13 cellular contexts compared by ENCODE assay signal in the genomic region with DNA sequence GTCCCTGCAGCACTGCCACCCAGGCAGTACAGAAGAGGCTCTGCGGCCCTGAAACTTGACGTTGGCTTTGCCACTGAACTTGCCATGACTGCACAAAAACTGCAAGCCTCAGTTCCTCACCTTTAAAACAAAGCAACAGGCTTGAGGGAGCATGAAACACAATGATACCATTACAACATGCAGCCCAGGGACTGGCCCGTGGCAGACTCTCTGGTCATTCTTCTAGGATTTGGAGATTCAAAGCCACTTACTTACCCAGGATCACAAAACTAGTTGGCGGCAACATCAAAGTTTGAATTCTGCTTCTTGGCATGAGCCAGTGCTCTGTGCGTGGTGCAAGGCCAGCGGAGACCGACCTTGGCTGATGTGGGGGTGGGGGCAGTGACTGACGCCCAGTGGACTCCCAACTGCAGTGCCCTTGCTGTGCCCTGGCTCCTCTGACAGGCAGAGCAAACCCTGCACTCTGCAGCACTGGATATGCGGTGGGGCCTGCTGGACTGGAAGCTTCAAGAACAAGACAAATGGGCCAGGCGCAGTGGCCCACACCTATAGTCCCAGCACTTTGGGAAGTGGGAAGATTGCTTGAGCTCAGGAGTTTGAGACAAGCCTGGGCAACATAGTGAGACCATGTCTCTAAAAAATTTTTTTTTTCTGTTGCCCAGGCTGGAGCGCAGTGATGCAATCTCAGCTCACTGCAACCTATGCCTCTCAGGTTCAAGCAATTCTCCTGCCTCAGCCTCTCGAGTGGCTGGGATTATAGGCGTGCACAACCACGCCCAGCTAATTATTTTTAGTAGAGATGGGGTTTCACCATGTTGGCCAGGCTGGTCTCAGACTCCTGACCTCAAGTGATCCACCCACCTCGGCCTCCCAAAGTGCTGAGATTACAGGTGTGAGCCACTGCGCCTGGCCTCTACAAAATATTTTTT. TPM values are rescaled to one million over a fixed set of nuclear protein-coding genes. Genes with fewer than 3 reads are reported as not detected.
DNase-seq lines count a peak whose midpoint lies in the region; ATAC-seq, FAIRE-seq and TF ChIP-seq lines count a peak whose summit lies in the region.
"Had no signal": no experiment of that assay in that cellular context is flagged by ENCODE, and none has a peak within 500 bp of the region (broad histone marks: within the 10 kb centered on the region; RNA-seq: fewer than 3 reads in every experiment).

No MANE protein-coding gene starts in this region.

- H3K9me3 ChIP-seq in endodermal cell (ENCODE audit: control insufficient read depth, low read length) = peaks cover 11% of the 10 kb centered on the region
- H3K9me3 ChIP-seq in HepG2 (ENCODE audit: low read length) = no peaks in the 10 kb centered on the region

- TF ChIP-seq EP300 in HepG2 (IDR thresholded peaks at IDR 0.05; ENCODE audit: low read depth in 2 of 2, low read length in 2 of 2) (no peak), HepG2 (CRISPR knock-in tag; IDR thresholded peaks at IDR 0.05; ENCODE audit: borderline replicate concordance) (no peak)

- in situ Hi-C loops in HepG2 (cut with HindIII; ENCODE audit: extremely low pct_ligation_motif_present, low pct_unique_long_range_greater_than_20kb) = no loop called here

- H3K27me3 Mint-ChIP-seq in HFFc6 (ENCODE audit: insufficient read depth) = peaks cover 11% of the 10 kb centered on the region
- H3K27me3 Mint-ChIP-seq in endodermal cell (ENCODE audit: insufficient read depth) = no peaks in the 10 kb centered on the region
- H3K27me3 Mint-ChIP-seq in progenitor cell of endocrine pancreas = no peaks in the 10 kb centered on the region

- H3K36me3 ChIP-seq in endodermal cell (ENCODE audit: control insufficient read depth, insufficient read depth, low read length) (peaks cover 60% of the 10 kb centered on the region), HepG2 (replicated peaks in 1 of 2; ENCODE audit: control insufficient read depth in 1 of 2, insufficient read depth in 2 of 2, low read length in 2 of 2) (peaks cover 14 to 35% of the 10 kb centered on the region in 2 experiments; a peak in 3 of 5 replicates)

- H3K27me3 ChIP-seq in endodermal cell (ENCODE audit: control insufficient read depth, insufficient read depth, low read length, poor library complexity, severe bottlenecking) (no peaks in the 10 kb centered on the region), HepG2 (ENCODE audit: control insufficient read depth in 1 of 2, insufficient read depth in 2 of 2, low read length in 2 of 2) (no peaks in the 10 kb centered on the region)

- H3K9ac ChIP-seq in endodermal cell (ENCODE audit: extremely low read depth, low read length, poor library complexity, severe bottlenecking) (no peak overlapping the region), HepG2 (ENCODE audit: insufficient read depth, low read depth, low read length) (no peak overlapping the region)

- intact Hi-C loops in HepG2 (cut with micrococcal nuclease; ENCODE audit: unreplicated experiment) = no loop called here

- no peak overlapping the region for H3K4me3 ChIP-seq in endodermal cell (ENCODE audit: low read length)
- no peak overlapping the region for H3K4me3 ChIP-seq in HepG2 (replicated peaks in 1 of 3; ENCODE audit: insufficient read depth in 1 of 3, low read depth in 2 of 3, low read length in 3 of 3)

- H3K4me1 ChIP-seq in endodermal cell (ENCODE audit: control insufficient read depth, insufficient read depth, low read length) (no peaks in the 10 kb centered on the region), HepG2 (ENCODE audit: insufficient read depth, low read length) (peaks cover 7% of the 10 kb centered on the region; the same call in 1 of the 2 replicates)

- no peak for TF ChIP-seq RAD21 in HepG2 (CRISPR knock-in tag; IDR thresholded peaks at IDR 0.05)

- FAIRE-seq in HepG2 (lab: Jason Lieb, UNC) = no peak

- peaks cover 9% of the 10 kb centered on the region; the same call in 1 of the 2 replicates for H3K4me1 Mint-ChIP-seq in HFFc6 (ENCODE audit: low read depth)
- no peaks in the 10 kb centered on the region for H3K4me1 Mint-ChIP-seq in endodermal cell
- H3K4me1 Mint-ChIP-seq in progenitor cell of endocrine pancreas (ENCODE audit: low read depth) = no peaks in the 10 kb centered on the region

- H3K9me3 Mint-ChIP-seq in HFFc6 = peaks cover 7% of the 10 kb centered on the region
- peaks cover 21% of the 10 kb centered on the region for H3K9me3 Mint-ChIP-seq in endodermal cell
- no peaks in the 10 kb centered on the region for H3K9me3 Mint-ChIP-seq in progenitor cell of endocrine pancreas (ENCODE audit: low read depth)

- H3K27ac ChIP-seq in endodermal cell (ENCODE audit: low read depth, low read length) (no peak overlapping the region), HepG2 (ENCODE audit: extremely low read length, insufficient read depth, low read length) (peak overlapping the region; percentile 15)

- ATAC-seq in HepG2 = peak; percentile 36
- ATAC-seq in HG03469 (IDR thresholded peaks at IDR 0.05; ENCODE audit: unreplicated experiment) = no peak
- ATAC-seq: stimulated activated naive CD8-positive, alpha-beta T cell treated with anti-CD3 and anti-CD28 coated beads, Interleukin-15, Interleukin-2, amounts not matched to agents 100 U/mL and 50 U/mL, for 24 hours had no signal

- peak in 1 of 2 experiments; percentile 47; a peak in 1 of 4 replicates for TF ChIP-seq POLR2A in HepG2 (IDR thresholded peaks at IDR 0.05; ENCODE audit: insufficient read depth in 1 of 2, low read depth in 2 of 2, low read length in 2 of 2)

- H3K27ac Mint-ChIP-seq in HFFc6 (peak overlapping the region; percentile 53), endodermal cell (peak overlapping the region; percentile 64), progenitor cell of endocrine pancreas (no peak overlapping the region)

- WGBS in endodermal cell (ENCODE audit: insufficient coverage in 1 of 2, insufficient read length in 1 of 2), 2 experiments = 94 to 95% methylated on average over 10 to 16 of the region's 16 CpGs
- 86% methylated on average over 10 of the region's 16 CpGs for WGBS in HepG2 (ENCODE audit: low lambda C conversion rate)

- peaks cover 38% of the 10 kb centered on the region for H3K36me3 Mint-ChIP-seq in HFFc6 (ENCODE audit: low read depth)
- H3K36me3 Mint-ChIP-seq in endodermal cell (ENCODE audit: low read depth) = peaks cover 82% of the 10 kb centered on the region
- peaks cover 44% of the 10 kb centered on the region for H3K36me3 Mint-ChIP-seq in progenitor cell of endocrine pancreas (ENCODE audit: insufficient read depth)

- no peak overlapping the region for H3K4me2 ChIP-seq in HepG2 (ENCODE audit: low read depth, low read length)

- H4K20me1 ChIP-seq in HepG2 (ENCODE audit: insufficient read depth, low read length) = peaks cover 9% of the 10 kb centered on the region; the same call in 1 of the 2 replicates

- DNase-seq in A172 (ENCODE audit: low spot score) = peak; percentile 62
- no peak for DNase-seq in HFFc6
- no peak for DNase-seq in endodermal cell
- no peak for DNase-seq in HepG2 (ENCODE audit: low spot score)
- no peak for DNase-seq in NOMO-1 treated with DMSO at 0.1 percent for 48 hours (lab: John Stamatoyannopoulos, UW; ENCODE audit: unreplicated experiment)
- DNase-seq in NCI-H82 treated with DMSO at 0.1 percent for 48 hours (lab: John Stamatoyannopoulos, UW; ENCODE audit: unreplicated experiment) = no peak
- DNase-seq in progenitor cell of endocrine pancreas (ENCODE audit: low spot score, unreplicated experiment) = no peak
- DNase-seq: effector CD8-positive, alpha-beta T cell; hypothalamus; NCI-H1092; NCI-H526 treated with DMSO at 0.1 percent for 48 hours; stimulated activated naive CD8-positive, alpha-beta T cell treated with anti-CD3 and anti-CD28 coated beads, Interleukin-15, Interleukin-2, amounts not matched to agents 100 U/mL and 50 U/mL, for 24 hours had no signal

- H3K4me3 Mint-ChIP-seq in HFFc6 = no peak overlapping the region
- H3K4me3 Mint-ChIP-seq in endodermal cell = no peak overlapping the region
- no peak overlapping the region for H3K4me3 Mint-ChIP-seq in progenitor cell of endocrine pancreas (ENCODE audit: low read depth)

- H2AFZ ChIP-seq in HepG2 (ENCODE audit: low read length) = no peak overlapping the region

- BruUV-seq in HepG2 (replicated peaks; lab: Mats Ljungman, UMichigan) = no TSS peak

- POLR2A ChIA-PET in HepG2 (lab: Yijun Ruan, JAX) = interaction anchor here (0.7 to 4.3 kb wide), 3 partner anchors 12 to 20 kb away, joined by 3 to 19 read pairs (median 4); a partner anchor contains a TSS

- TF ChIP-seq CTCF in HFFc6 (IDR thresholded peaks at IDR 0.05) = no peak
- TF ChIP-seq CTCF in endodermal cell (conservative IDR thresholded peaks at IDR 0.05) = no peak
- no peak for TF ChIP-seq CTCF in HepG2 (CRISPR knock-in tag; IDR thresholded peaks at IDR 0.05)
- no peak for TF ChIP-seq CTCF in progenitor cell of endocrine pancreas (IDR thresholded peaks at IDR 0.05; ENCODE audit: unreplicated experiment)

- CTCF ChIA-PET in HepG2 (lab: Yijun Ruan, JAX; ENCODE audit: low intra/inter-chr PET ratio, low total read pairs) = no interaction called here

- no peaks in the 10 kb centered on the region for H3K79me2 ChIP-seq in HepG2 (ENCODE audit: insufficient read depth, low read length)

RNA-seq across cellular contexts. Expression of a gene that starts 18.9 kb away (rescaled TPM):
- 2,241 and 2,527 TPM in 2 replicates for total RNA-seq in A172 (2014; rRNA removed; shearing (Covaris generic))
- total RNA-seq in HFFc6 (2021; fragmentation: NEBNext Ultra II Directional; extraction: Animal tissue kit (Norgen Biotek cat#: 25700)) = 100 to 1,000 TPM; 188 to 282 (median 280) TPM
- 100 to 1,000 TPM; 134 to 172 TPM for total RNA-seq in endodermal cell
- polyA plus RNA-seq in endodermal cell (2013, experiment 1 of 2) = 48.3 TPM
- 43.6 TPM for polyA plus RNA-seq in endodermal cell (2013, experiment 2 of 2)
- total RNA-seq in HepG2 (2016; rRNA removed; fragmentation: Illumina TruSeq; extraction: Trizol) = 160 and 161 TPM in 2 replicates
- total RNA-seq in HepG2 (2016; cell fraction: cytosol; rRNA removed; fragmentation: Illumina TruSeq; extraction: Trizol; ENCODE audit: low read depth) = 45.2 and 49.8 TPM in 2 replicates
- 158 and 162 TPM in 2 replicates for total RNA-seq in HepG2 (2016; cell fraction: insoluble cytoplasmic fraction; rRNA removed; fragmentation: Illumina TruSeq; extraction: Trizol)
- total RNA-seq in HepG2 (2016; cell fraction: membrane; rRNA removed; fragmentation: Illumina TruSeq; extraction: Trizol) = 63.1 and 66.1 TPM in 2 replicates
- total RNA-seq in HepG2 (2016; cell fraction: nucleus; rRNA removed; fragmentation: Illumina TruSeq; extraction: Trizol) = 98.3 and 116 TPM in 2 replicates
- 90.9 and 126 TPM in 2 replicates for polyA plus RNA-seq in HepG2 (2011; rRNA removed)
- 81.2 and 85.2 TPM in 2 replicates for polyA plus RNA-seq in HepG2 (2011; cell fraction: cytosol; rRNA removed)
- polyA plus RNA-seq in HepG2 (2011; cell fraction: nucleus; rRNA removed) = 240 and 268 TPM in 2 replicates
- 80.8 and 157 TPM in 2 replicates for polyA plus RNA-seq in HepG2 (2012)
- polyA plus RNA-seq in HepG2 (2016; cell fraction: cytosol; fragmentation: Illumina TruSeq; extraction: Trizol; ENCODE audit: low read depth) = 43.0 and 45.0 TPM in 2 replicates
- polyA plus RNA-seq in HepG2 (2016; cell fraction: insoluble cytoplasmic fraction; fragmentation: Illumina TruSeq; extraction: Trizol; ENCODE audit: low read depth) = 179 and 191 TPM in 2 replicates
- 48.5 and 49.4 TPM in 2 replicates for polyA plus RNA-seq in HepG2 (2016; cell fraction: membrane; fragmentation: Illumina TruSeq; extraction: Trizol; ENCODE audit: low read depth)
- polyA plus RNA-seq in HepG2 (2016; cell fraction: nucleus; fragmentation: Illumina TruSeq; extraction: Trizol; ENCODE audit: insufficient read depth, low read depth) = 190 and 194 TPM in 2 replicates
- polyA minus RNA-seq in HepG2 (2011; rRNA and poly(A)+ RNA removed; ENCODE audit: low replicate concordance) = 245 and 268 TPM in 2 replicates
- 106 and 114 TPM in 2 replicates for polyA minus RNA-seq in HepG2 (2011; cell fraction: cytosol; rRNA and poly(A)+ RNA removed)
- 238 and 284 TPM in 2 replicates for polyA minus RNA-seq in HepG2 (2011; cell fraction: nucleus; rRNA and poly(A)+ RNA removed)
- total RNA-seq in progenitor cell of endocrine pancreas = 113 and 139 TPM in 2 replicates

RNA-seq across cellular contexts. Expression of a gene that starts 19.0 kb away (rescaled TPM):
- total RNA-seq in A172 (2014; rRNA removed; shearing (Covaris generic)) = 11.9 and 15.9 TPM in 2 replicates
- 10 to 100 TPM in 3 of 6 experiments, 1 to 10 TPM in 3; 8.2 to 13.5 (median 9.9) TPM for total RNA-seq in HFFc6 (2021; fragmentation: NEBNext Ultra II Directional; extraction: Animal tissue kit (Norgen Biotek cat#: 25700))
- total RNA-seq in endodermal cell (10 to 100 TPM; 45.8 to 55.3 TPM), HepG2 (2016; rRNA removed; fragmentation: Illumina TruSeq; extraction: Trizol) (11.3 and 15.5 TPM in 2 replicates), progenitor cell of endocrine pancreas (61.4 and 63.4 TPM in 2 replicates)
- 34.7 TPM for polyA plus RNA-seq in endodermal cell (2013, experiment 1 of 2)
- 32.0 TPM for polyA plus RNA-seq in endodermal cell (2013, experiment 2 of 2)
- total RNA-seq in HepG2 (2016; cell fraction: cytosol; rRNA removed; fragmentation: Illumina TruSeq; extraction: Trizol; ENCODE audit: low read depth) = 5.8 and 6.9 TPM in 2 replicates
- total RNA-seq in HepG2 (2016; cell fraction: insoluble cytoplasmic fraction; rRNA removed; fragmentation: Illumina TruSeq; extraction: Trizol) = 9.7 and 18.4 TPM in 2 replicates
- 4.5 and 5.1 TPM in 2 replicates for total RNA-seq in HepG2 (2016; cell fraction: membrane; rRNA removed; fragmentation: Illumina TruSeq; extraction: Trizol)
- 22.2 and 24.1 TPM in 2 replicates for total RNA-seq in HepG2 (2016; cell fraction: nucleus; rRNA removed; fragmentation: Illumina TruSeq; extraction: Trizol)
- 32.6 and 34.1 TPM in 2 replicates for polyA plus RNA-seq in HepG2 (2011; rRNA removed)
- polyA plus RNA-seq in HepG2 (2011; cell fraction: cytosol; rRNA removed) = 7.9 and 9.8 TPM in 2 replicates
- polyA plus RNA-seq in HepG2 (2011; cell fraction: nucleus; rRNA removed) = 162 and 171 TPM in 2 replicates
- 19.0 and 22.7 TPM in 2 replicates for polyA plus RNA-seq in HepG2 (2012)
- 1.4 and 1.7 TPM in 2 replicates for polyA plus RNA-seq in HepG2 (2016; cell fraction: cytosol; fragmentation: Illumina TruSeq; extraction: Trizol; ENCODE audit: low read depth)
- polyA plus RNA-seq in HepG2 (2016; cell fraction: insoluble cytoplasmic fraction; fragmentation: Illumina TruSeq; extraction: Trizol; ENCODE audit: low read depth) = 8.1 and 8.4 TPM in 2 replicates
- 2.1 and 3.0 TPM in 2 replicates for polyA plus RNA-seq in HepG2 (2016; cell fraction: membrane; fragmentation: Illumina TruSeq; extraction: Trizol; ENCODE audit: low read depth)
- 78.5 and 90.7 TPM in 2 replicates for polyA plus RNA-seq in HepG2 (2016; cell fraction: nucleus; fragmentation: Illumina TruSeq; extraction: Trizol; ENCODE audit: insufficient read depth, low read depth)
- polyA minus RNA-seq in HepG2 (2011; rRNA and poly(A)+ RNA removed; ENCODE audit: low replicate concordance) = 16.4 and 18.6 TPM in 2 replicates
- 2.5 and 4.4 TPM in 2 replicates for polyA minus RNA-seq in HepG2 (2011; cell fraction: cytosol; rRNA and poly(A)+ RNA removed)
- 31.4 and 38.0 TPM in 2 replicates for polyA minus RNA-seq in HepG2 (2011; cell fraction: nucleus; rRNA and poly(A)+ RNA removed)

RNA-seq across cellular contexts. Expression of a gene that starts 32.9 kb away (rescaled TPM):
- 352 and 377 TPM in 2 replicates for total RNA-seq in A172 (2014; rRNA removed; shearing (Covaris generic))
- total RNA-seq in HFFc6 (2021; fragmentation: NEBNext Ultra II Directional; extraction: Animal tissue kit (Norgen Biotek cat#: 25700)) = 100 to 1,000 TPM; 129 to 166 (median 148) TPM
- 100 to 1,000 TPM; 165 to 177 TPM for total RNA-seq in endodermal cell
- 75.1 TPM for polyA plus RNA-seq in endodermal cell (2013, experiment 1 of 2)
- polyA plus RNA-seq in endodermal cell (2013, experiment 2 of 2) = 66.4 TPM
- 69.2 and 93.5 TPM in 2 replicates for total RNA-seq in HepG2 (2016; rRNA removed; fragmentation: Illumina TruSeq; extraction: Trizol)
- 62.1 and 64.9 TPM in 2 replicates for total RNA-seq in HepG2 (2016; cell fraction: cytosol; rRNA removed; fragmentation: Illumina TruSeq; extraction: Trizol; ENCODE audit: low read depth)
- total RNA-seq in HepG2 (2016; cell fraction: insoluble cytoplasmic fraction; rRNA removed; fragmentation: Illumina TruSeq; extraction: Trizol) = 62.4 and 88.8 TPM in 2 replicates
- 158 and 164 TPM in 2 replicates for total RNA-seq in HepG2 (2016; cell fraction: membrane; rRNA removed; fragmentation: Illumina TruSeq; extraction: Trizol)
- total RNA-seq in HepG2 (2016; cell fraction: nucleus; rRNA removed; fragmentation: Illumina TruSeq; extraction: Trizol) = 79.6 and 99.8 TPM in 2 replicates
- 130 and 170 TPM in 2 replicates for polyA plus RNA-seq in HepG2 (2011; rRNA removed)
- 134 and 140 TPM in 2 replicates for polyA plus RNA-seq in HepG2 (2011; cell fraction: cytosol; rRNA removed)
- polyA plus RNA-seq in HepG2 (2011; cell fraction: nucleus; rRNA removed) = 514 and 596 TPM in 2 replicates
- 117 and 181 TPM in 2 replicates for polyA plus RNA-seq in HepG2 (2012)
- 82.9 and 88.8 TPM in 2 replicates for polyA plus RNA-seq in HepG2 (2016; cell fraction: cytosol; fragmentation: Illumina TruSeq; extraction: Trizol; ENCODE audit: low read depth)
- polyA plus RNA-seq in HepG2 (2016; cell fraction: insoluble cytoplasmic fraction; fragmentation: Illumina TruSeq; extraction: Trizol; ENCODE audit: low read depth) = 78.6 and 97.2 TPM in 2 replicates
- polyA plus RNA-seq in HepG2 (2016; cell fraction: membrane; fragmentation: Illumina TruSeq; extraction: Trizol; ENCODE audit: low read depth) = 156 and 172 TPM in 2 replicates
- polyA plus RNA-seq in HepG2 (2016; cell fraction: nucleus; fragmentation: Illumina TruSeq; extraction: Trizol; ENCODE audit: insufficient read depth, low read depth) = 171 and 174 TPM in 2 replicates
- 166 and 188 TPM in 2 replicates for polyA minus RNA-seq in HepG2 (2011; rRNA and poly(A)+ RNA removed; ENCODE audit: low replicate concordance)
- polyA minus RNA-seq in HepG2 (2011; cell fraction: cytosol; rRNA and poly(A)+ RNA removed) = 100 and 102 TPM in 2 replicates
- polyA minus RNA-seq in HepG2 (2011; cell fraction: nucleus; rRNA and poly(A)+ RNA removed) = 118 and 140 TPM in 2 replicates
- 159 and 171 TPM in 2 replicates for total RNA-seq in progenitor cell of endocrine pancreas

RNA-seq across cellular contexts. Expression of a gene that starts 45.8 kb away (rescaled TPM):
- total RNA-seq in A172 (2014; rRNA removed; shearing (Covaris generic)) = 8.6 and 13.4 TPM in 2 replicates
- total RNA-seq in HFFc6 (2021; fragmentation: NEBNext Ultra II Directional; extraction: Animal tissue kit (Norgen Biotek cat#: 25700)) = not detected
- 1 to 10 TPM; 5.7 to 6.3 TPM for total RNA-seq in endodermal cell
- polyA plus RNA-seq in endodermal cell (2013, experiment 1 of 2) = 1.4 TPM
- 1.6 TPM for polyA plus RNA-seq in endodermal cell (2013, experiment 2 of 2)
- 0.35 TPM in 1 of 2 replicates, not detected in the other for total RNA-seq in HepG2 (2016; rRNA removed; fragmentation: Illumina TruSeq; extraction: Trizol)
- total RNA-seq in HepG2 (2016; cell fraction: cytosol; rRNA removed; fragmentation: Illumina TruSeq; extraction: Trizol; ENCODE audit: low read depth) = not detected in 2 replicates
- total RNA-seq in HepG2 (2016; cell fraction: insoluble cytoplasmic fraction; rRNA removed; fragmentation: Illumina TruSeq; extraction: Trizol) = 0.30 TPM in 1 of 2 replicates, not detected in the other
- not detected in 2 replicates for total RNA-seq in HepG2 (2016; cell fraction: membrane; rRNA removed; fragmentation: Illumina TruSeq; extraction: Trizol)
- total RNA-seq in HepG2 (2016; cell fraction: nucleus; rRNA removed; fragmentation: Illumina TruSeq; extraction: Trizol) = 0.56 TPM in 1 of 2 replicates, not detected in the other
- polyA plus RNA-seq in HepG2 (2011; rRNA removed) = not detected in 2 replicates
- polyA plus RNA-seq in HepG2 (2011; cell fraction: cytosol; rRNA removed) = not detected in 2 replicates
- polyA plus RNA-seq in HepG2 (2011; cell fraction: nucleus; rRNA removed) = 0.78 and 0.82 TPM in 2 replicates
- not detected in 2 replicates for polyA plus RNA-seq in HepG2 (2012)
- not detected in 2 replicates for polyA plus RNA-seq in HepG2 (2016; cell fraction: cytosol; fragmentation: Illumina TruSeq; extraction: Trizol; ENCODE audit: low read depth)
- not detected in 2 replicates for polyA plus RNA-seq in HepG2 (2016; cell fraction: insoluble cytoplasmic fraction; fragmentation: Illumina TruSeq; extraction: Trizol; ENCODE audit: low read depth)
- polyA plus RNA-seq in HepG2 (2016; cell fraction: membrane; fragmentation: Illumina TruSeq; extraction: Trizol; ENCODE audit: low read depth) = not detected in 2 replicates
- polyA plus RNA-seq in HepG2 (2016; cell fraction: nucleus; fragmentation: Illumina TruSeq; extraction: Trizol; ENCODE audit: insufficient read depth, low read depth) = 0.91 and 1.1 TPM in 2 replicates
- 0.44 and 0.47 TPM in 2 replicates for polyA minus RNA-seq in HepG2 (2011; rRNA and poly(A)+ RNA removed; ENCODE audit: low replicate concordance)
- not detected in 2 replicates for polyA minus RNA-seq in HepG2 (2011; cell fraction: cytosol; rRNA and poly(A)+ RNA removed)
- not detected in 2 replicates for polyA minus RNA-seq in HepG2 (2011; cell fraction: nucleus; rRNA and poly(A)+ RNA removed)
- 5.5 and 6.9 TPM in 2 replicates for total RNA-seq in progenitor cell of endocrine pancreas
